In genomic region chr12:124083708-124084107, GRCh38 we compare ENCODE assay signal across 19 cellular contexts.
DNase-seq lines count a peak whose midpoint lies in the region; ATAC-seq, FAIRE-seq and TF ChIP-seq lines count a peak whose summit lies in the region.
"Had no signal": no experiment of that assay in that cellular context is flagged by ENCODE, and none has a peak within 500 bp of the region (broad histone marks: within the 10 kb centered on the region; RNA-seq: fewer than 3 reads in every experiment).

No MANE protein-coding gene starts in this region.

- DNase-seq in NCI-H2171 treated with DMSO at 0.1 percent for 48 hours (lab: John Stamatoyannopoulos, UW) (peak; percentile 84), K562 (ENCODE audit: extremely low read depth in 1 of 4, low spot score in 3 of 4) (no peak), neural progenitor cell (ENCODE audit: low spot score) (no peak), SK-N-SH (no peak)
- no peak for DNase-seq in activated CD8-positive, alpha-beta memory T cell treated with anti-CD3 and anti-CD28 coated beads, Interleukin-2, amount 50 U/mL, for 4 hours
- DNase-seq: C1 segment of cervical spinal cord; Calu3; CD4-positive, alpha-beta memory T cell; COR-L47; DMS79; EL; GDM1; GOT3; HFFc6 had no signal

- no peak overlapping the region for H3K27ac ChIP-seq in K562 (ENCODE audit: extremely low read depth, low read depth, low read length)
- H3K27ac ChIP-seq in neural progenitor cell = no peak overlapping the region
- H3K27ac ChIP-seq in SK-N-SH (ENCODE audit: low read depth in 2 of 2, low read length in 1 of 2) = no peak overlapping the region

- H3K27ac Mint-ChIP-seq in neural progenitor cell = peak overlapping the region; percentile 46
- H3K27ac Mint-ChIP-seq: CD4-positive, alpha-beta memory T cell; HFFc6 had no signal

- TF ChIP-seq CTCF in K562 (IDR thresholded peaks at IDR 0.05 in 2 of 3, conservative IDR thresholded peaks at IDR 0.05 in 1 of 3; ENCODE audit: insufficient read depth in 2 of 3, low read depth in 1 of 3, low read length in 3 of 3) (no peak), neural progenitor cell (IDR thresholded peaks at IDR 0.05) (no peak), SK-N-SH (IDR thresholded peaks at IDR 0.05) (no peak)

- H2AFZ ChIP-seq in K562 (ENCODE audit: low read depth, low read length) (no peak overlapping the region), neural progenitor cell (replicated peaks) (no peak overlapping the region), SK-N-SH (ENCODE audit: low read depth) (no peak overlapping the region)

- H3K4me3 Mint-ChIP-seq in neural progenitor cell = no peak overlapping the region
- H3K4me3 Mint-ChIP-seq: CD4-positive, alpha-beta memory T cell; HFFc6 had no signal

- 8% methylated on average over 10 of the region's 11 CpGs for WGBS in K562 (ENCODE audit: insufficient coverage, low coverage, missing lambda C conversion rate)
- 73% methylated on average over 11 of the region's 11 CpGs for WGBS in SK-N-SH (ENCODE audit: low lambda C conversion rate)

- peaks cover 17% of the 10 kb centered on the region for H3K4me1 Mint-ChIP-seq in neural progenitor cell
- H3K4me1 Mint-ChIP-seq: CD4-positive, alpha-beta memory T cell had no signal

- H3K27me3 Mint-ChIP-seq in neural progenitor cell (ENCODE audit: insufficient read depth, low read depth) = peaks cover 9% of the 10 kb centered on the region

- BruUV-seq in K562 (replicated peaks; lab: Mats Ljungman, UMichigan) = no TSS peak

- no peak for FAIRE-seq in K562 (lab: Jason Lieb, UNC)
- FAIRE-seq: GM12878, GM19239, H54 had no signal

- H3K4me2 ChIP-seq in K562 (ENCODE audit: insufficient read depth, low read length) = peak overlapping the region; percentile 11; the same call in 1 of the 2 replicates
- no peak overlapping the region for H3K4me2 ChIP-seq in neural progenitor cell
- H3K4me2 ChIP-seq in SK-N-SH = no peak overlapping the region

- H3F3A ChIP-seq in neural progenitor cell (ENCODE audit: low read depth) (no peaks in the 10 kb centered on the region), SK-N-SH (replicated peaks; ENCODE audit: insufficient read depth) (no peaks in the 10 kb centered on the region)

- CTCF ChIA-PET in K562 (lab: Yijun Ruan, JAX; ENCODE audit: low intra/inter-chr PET ratio) (no interaction called here), SK-N-SH (lab: Yijun Ruan, JAX) (no interaction called here)

- H3K9me3 ChIP-seq in K562 (replicated peaks; ENCODE audit: control insufficient read depth, insufficient read depth, low read depth, low read length) (no peaks in the 10 kb centered on the region), neural progenitor cell (ENCODE audit: low read depth) (no peaks in the 10 kb centered on the region), SK-N-SH (no peaks in the 10 kb centered on the region)
- H3K9me3 ChIP-seq: HAP-1 had no signal

- H3K9me3 Mint-ChIP-seq in neural progenitor cell = no peaks in the 10 kb centered on the region
- H3K9me3 Mint-ChIP-seq: HFFc6 had no signal

- intact Hi-C loops in K562 (cut with micrococcal nuclease) = no loop called here

- H3K9me2 ChIP-seq in SK-N-SH = no peaks in the 10 kb centered on the region

- no peak overlapping the region for H3K9ac ChIP-seq in K562 (ENCODE audit: insufficient read depth in 1 of 2, low read depth in 2 of 2, low read length in 2 of 2)
- H3K9ac ChIP-seq in neural progenitor cell = no peak overlapping the region
- H3K9ac ChIP-seq in SK-N-SH = no peak overlapping the region

- H3K4me3 ChIP-seq in K562 (no peak overlapping the region), neural progenitor cell (no peak overlapping the region), SK-N-SH (ENCODE audit: low read depth in 2 of 2, low read length in 1 of 2) (no peak overlapping the region)
- H3K4me3 ChIP-seq: GM12878, HAP-1 had no signal

- TF ChIP-seq EP300 in K562 (IDR thresholded peaks at IDR 0.05; ENCODE audit: low read length) = no peak
- no peak for TF ChIP-seq EP300 in SK-N-SH (IDR thresholded peaks at IDR 0.05; ENCODE audit: borderline replicate concordance in 1 of 2, low read depth in 1 of 2, low read length in 1 of 2)

- H4K20me1 ChIP-seq in K562 (replicated peaks; ENCODE audit: control insufficient read depth, insufficient read depth, low read length) = no peaks in the 10 kb centered on the region
- no peaks in the 10 kb centered on the region for H4K20me1 ChIP-seq in neural progenitor cell (ENCODE audit: low read depth)
- no peaks in the 10 kb centered on the region for H4K20me1 ChIP-seq in SK-N-SH (ENCODE audit: insufficient read depth)

- no peak for TF ChIP-seq POLR2A in K562 (conservative IDR thresholded peaks at IDR 0.05)

- peaks cover 39 to 80% of the 10 kb centered on the region in 2 experiments for H3K27me3 ChIP-seq in K562 (ENCODE audit: control insufficient read depth in 2 of 2, insufficient read depth in 2 of 2, low read length in 2 of 2)
- no peaks in the 10 kb centered on the region for H3K27me3 ChIP-seq in neural progenitor cell
- no peaks in the 10 kb centered on the region for H3K27me3 ChIP-seq in SK-N-SH (ENCODE audit: insufficient read depth)

- in situ Hi-C loops in K562 (cut with MboI) = no loop called here

- H3K36me3 Mint-ChIP-seq in neural progenitor cell = no peaks in the 10 kb centered on the region
- H3K36me3 Mint-ChIP-seq: CD4-positive, alpha-beta memory T cell had no signal

- H3K79me2 ChIP-seq in K562 (ENCODE audit: control insufficient read depth, insufficient read depth, low read length) (no peaks in the 10 kb centered on the region), neural progenitor cell (ENCODE audit: low read depth) (no peaks in the 10 kb centered on the region), SK-N-SH (ENCODE audit: insufficient read depth) (no peaks in the 10 kb centered on the region)

- ATAC-seq in K562 = no peak
- no peak for ATAC-seq in GM19455 (IDR thresholded peaks at IDR 0.05; ENCODE audit: unreplicated experiment)
- ATAC-seq: GM12878 had no signal

- H3K4me1 ChIP-seq in K562 (replicated peaks in 1 of 2; ENCODE audit: control insufficient read depth in 2 of 2, insufficient read depth in 2 of 2, low read length in 2 of 2) = peaks cover 0 to 2% of the 10 kb centered on the region in 2 experiments; a peak in 1 of 5 replicates
- peaks cover 3% of the 10 kb centered on the region for H3K4me1 ChIP-seq in neural progenitor cell
- H3K4me1 ChIP-seq in SK-N-SH (ENCODE audit: control insufficient read depth in 1 of 2, insufficient read depth in 2 of 2, low read depth in 1 of 2, low read length in 1 of 2) = peaks cover 0 to 16% of the 10 kb centered on the region in 2 experiments; a peak in 1 of 4 replicates

- TF ChIP-seq RAD21 in K562 (CRISPR knock-in tag; conservative IDR thresholded peaks at IDR 0.05 in 1 of 2, IDR thresholded peaks at IDR 0.05 in 1 of 2) (no peak), SK-N-SH (IDR thresholded peaks at IDR 0.05; ENCODE audit: low read length) (no peak)

- no peaks in the 10 kb centered on the region for H3K36me3 ChIP-seq in K562 (ENCODE audit: control insufficient read depth, insufficient read depth, low read length)
- no peaks in the 10 kb centered on the region for H3K36me3 ChIP-seq in neural progenitor cell
- H3K36me3 ChIP-seq in SK-N-SH (replicated peaks in 1 of 2; ENCODE audit: control insufficient read depth in 1 of 2, insufficient read depth in 2 of 2, low read length in 1 of 2) = no peaks in the 10 kb centered on the region
- H3K36me3 ChIP-seq: HAP-1 had no signal

- POLR2A ChIA-PET in K562 (lab: Yijun Ruan, JAX) = no interaction called here
- POLR2A ChIA-PET in SK-N-SH (lab: Yijun Ruan, JAX) = no interaction called here

- no peaks in the 10 kb centered on the region for H3K9me1 ChIP-seq in K562 (ENCODE audit: control insufficient read depth, insufficient read depth, low read length)

TF ChIP-seq in K562, 482 proteins besides CTCF, POLR2A, EP300 and RAD21 (continues in another document):
- TF ChIP-seq L3MBTL2 (IDR thresholded peaks at IDR 0.05) (0 out of 2 replicates have a peak, but pooled peaks have one; percentile 11), DIDO1 (tag; IDR thresholded peaks at IDR 0.05; ENCODE audit: low read depth) (0 out of 2 replicates have a peak, but pooled peaks have one; percentile 53), ZC3H8 (IDR thresholded peaks at IDR 0.05) (no peak)

TF ChIP-seq in SK-N-SH, 30 proteins besides CTCF, POLR2A, EP300 and RAD21 (continues in another document):
- TF ChIP-seq SIN3A (IDR thresholded peaks at IDR 0.05; ENCODE audit: borderline replicate concordance, low read depth, low read length) (no peak), FOXJ3 (CRISPR knock-in tag; IDR thresholded peaks at IDR 0.05) (no peak), TAF1 (IDR thresholded peaks at IDR 0.05; ENCODE audit: borderline replicate concordance, low read depth, low read length) (no peak), IRF3 (IDR thresholded peaks at IDR 0.05; ENCODE audit: low read depth, low read length) (no peak), ZBTB33 (IDR thresholded peaks at IDR 0.05; ENCODE audit: borderline replicate concordance, low read depth) (no peak), GATA2 (CRISPR knock-in tag; IDR thresholded peaks at IDR 0.05) (no peak)
